26 cellular contexts compared by ENCODE assay signal in genomic region chr10:126109893-126110292, GRCh38.
DNase-seq lines count a peak whose midpoint lies in the region; ATAC-seq, FAIRE-seq and TF ChIP-seq lines count a peak whose summit lies in the region.
"Had no signal": no experiment of that assay in that cellular context is flagged by ENCODE, and none has a peak within 500 bp of the region (broad histone marks: within the 10 kb centered on the region; RNA-seq: fewer than 3 reads in every experiment).

No MANE protein-coding gene starts in this region.

- H3K9ac ChIP-seq in kidney (ENCODE audit: low read length in 2 of 2), result no peak overlapping the region
- H3K9ac ChIP-seq: SK-N-SH had no signal

- H3K36me3 ChIP-seq in osteoblast (ENCODE audit: insufficient read depth, low read length) (peaks cover 44% of the 10 kb centered on the region), kidney (ENCODE audit: control insufficient read depth in 1 of 2, insufficient read depth in 2 of 2, low read length in 2 of 2) (no peaks in the 10 kb centered on the region)
- H3K36me3 ChIP-seq: Peyer's patch had no signal

- H3K27me3 Mint-ChIP-seq in HFFc6 (ENCODE audit: insufficient read depth) (no peaks in the 10 kb centered on the region; the same call in 1 of the 2 replicates), brain (peaks cover 9% of the 10 kb centered on the region)

- no peak for DNase-seq in A549 (ENCODE audit: low read depth in 1 of 2, low spot score in 1 of 2)
- no peak for DNase-seq in HFFc6
- no peak for DNase-seq in osteoblast (ENCODE audit: insufficient read length, low spot score, missing footprints)
- DNase-seq in kidney, result no peak
- no peak for DNase-seq in NCI-H526 treated with DMSO at 0.1 percent for 48 hours (lab: John Stamatoyannopoulos, UW)
- no peak for DNase-seq in NCI-H1105 treated with DMSO at 0.1 percent for 48 hours (lab: John Stamatoyannopoulos, UW)
- DNase-seq: AML-193; C1 segment of cervical spinal cord; Caco-2; CD8-positive, alpha-beta T cell; EL; GDM1; H7; MG63; NCI-H1694; NCI-H2081; NCI-H2227 treated with DMSO at 0.1 percent for 48 hours; NCI-H69; Peyer's patch; SHP77 treated with DMSO at 0.1 percent for 48 hours; SK-N-SH; SW 1271 had no signal

- H2AFZ ChIP-seq in osteoblast (ENCODE audit: low read length), result no peak overlapping the region

- H3K27ac ChIP-seq in A549, result no peak overlapping the region; a peak in 1 of 6 replicates
- peak overlapping the region; percentile 62 for H3K27ac ChIP-seq in osteoblast (ENCODE audit: low read depth, low read length)
- no peak overlapping the region for H3K27ac ChIP-seq in kidney (ENCODE audit: low read depth in 2 of 2, low read length in 2 of 2)
- H3K27ac ChIP-seq: Peyer's patch had no signal

- H3K27me3 ChIP-seq in osteoblast (ENCODE audit: insufficient read depth, low read length), result no peaks in the 10 kb centered on the region
- H3K27me3 ChIP-seq: MG63, Peyer's patch had no signal

- no peak overlapping the region for H3K4me3 ChIP-seq in A549
- H3K4me3 ChIP-seq in osteoblast (ENCODE audit: insufficient read depth, low read length), result no peak overlapping the region
- no peak overlapping the region for H3K4me3 ChIP-seq in kidney (ENCODE audit: low read length in 2 of 2)
- H3K4me3 ChIP-seq: GM12878, MG63, Peyer's patch had no signal

- no peaks in the 10 kb centered on the region for H4K20me1 ChIP-seq in osteoblast (ENCODE audit: insufficient read depth, low read length)

- peaks cover 5% of the 10 kb centered on the region for H3K36me3 Mint-ChIP-seq in HFFc6 (ENCODE audit: low read depth)
- peaks cover 14% of the 10 kb centered on the region for H3K36me3 Mint-ChIP-seq in brain
- H3K36me3 Mint-ChIP-seq: CD8-positive, alpha-beta T cell had no signal

- H3K4me2 ChIP-seq in A549 (peak overlapping the region; percentile 3; the same call in 1 of the 3 replicates), osteoblast (ENCODE audit: insufficient read depth, low read length) (peak overlapping the region; percentile 52)
- H3K4me2 ChIP-seq: SK-N-SH had no signal

- H3K9me3 Mint-ChIP-seq in HFFc6, result no peaks in the 10 kb centered on the region
- H3K9me3 Mint-ChIP-seq in brain, result peaks cover 0 to 9% (median 5%) of the 10 kb centered on the region in 5 experiments

- H3K4me1 ChIP-seq in A549, result peaks cover 9% of the 10 kb centered on the region; the same call in 2 of the 3 replicates
- peaks cover 22% of the 10 kb centered on the region for H3K4me1 ChIP-seq in osteoblast (ENCODE audit: insufficient read depth, low read length)
- H3K4me1 ChIP-seq in kidney (ENCODE audit: control insufficient read depth in 1 of 2, insufficient read depth in 1 of 2, low read depth in 1 of 2, low read length in 2 of 2), result no peaks in the 10 kb centered on the region
- H3K4me1 ChIP-seq: Caco-2, Peyer's patch had no signal

- WGBS in A549 (ENCODE audit: missing lambda C conversion rate), result 62% methylated on average over 5 of the region's 5 CpGs

- intact Hi-C loops in kidney (cut with DNase I), result no loop called here

- POLR2A ChIA-PET in A549 (lab: Yijun Ruan, JAX), result no interaction called here

- H3K27ac Mint-ChIP-seq in HFFc6 (peak overlapping the region; percentile 32; the same call in 1 of the 2 replicates), brain (peak overlapping the region in 3 of 5 experiments; percentile 23 to 67 (median 46))
- H3K27ac Mint-ChIP-seq: CD8-positive, alpha-beta T cell had no signal

- ATAC-seq in A549, result no peak
- ATAC-seq in GM21528 (IDR thresholded peaks at IDR 0.05; ENCODE audit: low FRiP score, unreplicated experiment), result no peak
- ATAC-seq: CD8-positive, alpha-beta T cell; GM12878 had no signal

- H3K4me1 Mint-ChIP-seq in HFFc6 (ENCODE audit: low read depth) (peaks cover 12% of the 10 kb centered on the region), brain (peaks cover 36% of the 10 kb centered on the region)

- no peaks in the 10 kb centered on the region for H3K79me2 ChIP-seq in osteoblast (ENCODE audit: insufficient read depth, low read length)

- CTCF ChIA-PET in A549 (lab: Yijun Ruan, JAX), result interaction anchor here (0.6 to 1.1 kb wide), 3 partner anchors 12 to 277 kb away, joined by 3 read pairs; no protein-coding TSS in a partner anchor

- no peak for TF ChIP-seq RAD21 in A549 (conservative IDR thresholded peaks at IDR 0.05 in 1 of 2, IDR thresholded peaks at IDR 0.05 in 1 of 2)

- TF ChIP-seq CTCF in A549 (IDR thresholded peaks at IDR 0.05) (no peak), HFFc6 (IDR thresholded peaks at IDR 0.05) (no peak), brain (conservative IDR thresholded peaks at IDR 0.05) (no peak), osteoblast (IDR thresholded peaks at IDR 0.05; ENCODE audit: extremely low read depth, low read depth, low read length) (no peak), kidney (IDR thresholded peaks at IDR 0.05; ENCODE audit: borderline replicate concordance, extremely low read depth, insufficient read depth) (no peak)

- H3K9me3 ChIP-seq in A549 (no peaks in the 10 kb centered on the region), osteoblast (ENCODE audit: low read depth, low read length) (no peaks in the 10 kb centered on the region), kidney (ENCODE audit: control insufficient read depth in 1 of 2, low read length in 2 of 2) (no peaks in the 10 kb centered on the region)
- H3K9me3 ChIP-seq: Caco-2, MG63, Peyer's patch, SK-N-SH had no signal

- TF ChIP-seq POLR2A in A549 (IDR thresholded peaks at IDR 0.05; ENCODE audit: low read length), result no peak

- FAIRE-seq in A549 (lab: Jason Lieb, UNC) (no peak), kidney (lab: Jason Lieb, UNC) (no peak)
- FAIRE-seq: GM12878, GM19239 had no signal

- H3K4me3 Mint-ChIP-seq in HFFc6 (peak overlapping the region; percentile 54; the same call in 1 of the 2 replicates), brain (peak overlapping the region in 1 of 5 experiments; percentile 14)
- H3K4me3 Mint-ChIP-seq: CD8-positive, alpha-beta T cell had no signal

- TF ChIP-seq EP300 in A549 (IDR thresholded peaks at IDR 0.05), result no peak

TF ChIP-seq in A549, 52 proteins besides CTCF, POLR2A, EP300 and RAD21:
- TF ChIP-seq KDM5A (IDR thresholded peaks at IDR 0.05) (no peak), HES2 (IDR thresholded peaks at IDR 0.05) (no peak), MAFK (IDR thresholded peaks at IDR 0.05; ENCODE audit: partially characterized antibody) (peak; percentile 82)
